ENCODE assay signal across 27 cellular contexts in genomic region chr12:15605886-15606590, GRCh38.
"Had no signal": no experiment of that assay in that cellular context is flagged by ENCODE, and none has a peak within 500 bp of the region (broad histone marks: within the 10 kb centered on the region; RNA-seq: fewer than 3 reads in every experiment).

No MANE protein-coding gene starts in this region.

- H3K27ac ChIP-seq: body of pancreas, left lung, ovary, prostate gland, stomach, thyroid gland had no signal

- FAIRE-seq: endometrium, frontal cortex had no signal

- H3K36me3 Mint-ChIP-seq: activated naive CD4-positive, alpha-beta T cell treated with anti-CD3 and anti-CD28 coated beads, Interleukin-2, amount 50 U/mL, for 72 hours; stimulated activated memory B cell treated with anti-CD40 and anti-IgM and Interleukin-4, amounts not matched to agents 10 μg/mL and 1 μg/mL and 100 μg/mL, for 72 hours had no signal

- H3K27ac Mint-ChIP-seq: activated CD4-positive, alpha-beta T cell treated with anti-CD3 and anti-CD28 coated beads for 36 hours; activated naive CD4-positive, alpha-beta T cell treated with anti-CD3 and anti-CD28 coated beads, Interleukin-2, amount 50 U/mL, for 72 hours; activated T-cell treated with anti-CD3 and anti-CD28 coated beads, Interleukin-2, amount 50 U/mL, for 72 hours; stimulated activated memory B cell treated with anti-CD40 and anti-IgM and Interleukin-4, amounts not matched to agents 10 μg/mL and 1 μg/mL and 100 μg/mL, for 72 hours; T-helper 2 cell treated with Interferon-gamma antibody and Interleukin-4, amounts not matched to agents 5 μg/mL and 100 μg/mL, for 36 hours had no signal

- H3K9me3 ChIP-seq: body of pancreas, left lung, mucosa of descending colon, ovary, prostate gland, stomach, thyroid gland had no signal

- DNase-seq: activated CD4-positive, alpha-beta T cell treated with anti-CD3 and anti-CD28 coated beads for 36 hours; activated CD4-positive, CD25-positive, alpha-beta regulatory T cell; activated naive CD4-positive, alpha-beta T cell; activated T-cell treated with anti-CD3 and anti-CD28 coated beads for 4 hours; activated T-cell treated with anti-CD3 and anti-CD28 coated beads, Interleukin-2, amount 50 U/mL, for 72 hours; body of pancreas; cortex of kidney; kidney glomerular epithelial cell; left lung; mucosa of descending colon; ovary; retina; stimulated activated CD4-positive, alpha-beta T cell treated with anti-CD3 and anti-CD28 coated beads, Interleukin-1b, Interleukin-23, amount 100 ng/mL, for 48 hours; stimulated activated CD4-positive, alpha-beta T cell treated with anti-CD3 and anti-CD28 coated beads, Interleukin-4, amount 100 ng/mL, for 4 hours; stimulated activated CD8-positive, alpha-beta memory T cell treated with anti-CD3 and anti-CD28 coated beads, Interleukin-4, amount 100 ng/mL, for 48 hours; stomach; T-helper 1 cell; thyroid gland had no signal

- ATAC-seq: activated CD4-positive, alpha-beta T cell treated with anti-CD3 and anti-CD28 coated beads for 36 hours; activated naive CD4-positive, alpha-beta T cell treated with anti-CD3 and anti-CD28 coated beads, Interleukin-2, amount 50 U/mL, for 72 hours; activated T-cell treated with anti-CD3 and anti-CD28 coated beads, Interleukin-2, amount 50 U/mL, for 72 hours; body of pancreas; left lung; mucosa of descending colon; stimulated activated memory B cell treated with anti-CD40 and anti-IgM and Interleukin-4, amounts not matched to agents 10 μg/mL and 1 μg/mL and 100 μg/mL, for 72 hours had no signal

- H3K4me1 ChIP-seq: body of pancreas, left lung, prostate gland, stomach, thyroid gland had no signal

- H3K36me3 ChIP-seq: left lung, ovary, prostate gland, stomach, thyroid gland had no signal

- H3K4me3 Mint-ChIP-seq: activated CD4-positive, alpha-beta T cell treated with anti-CD3 and anti-CD28 coated beads for 36 hours; activated T-cell treated with anti-CD3 and anti-CD28 coated beads, Interleukin-2, amount 50 U/mL, for 72 hours; nephron; stimulated activated memory B cell treated with anti-CD40 and anti-IgM and Interleukin-4, amounts not matched to agents 10 μg/mL and 1 μg/mL and 100 μg/mL, for 72 hours; T-helper 2 cell treated with Interferon-gamma antibody and Interleukin-4, amounts not matched to agents 5 μg/mL and 100 μg/mL, for 36 hours had no signal

- H3K4me1 Mint-ChIP-seq: stimulated activated memory B cell treated with anti-CD40 and anti-IgM and Interleukin-4, amounts not matched to agents 10 μg/mL and 1 μg/mL and 100 μg/mL, for 72 hours had no signal

- H3K9me3 Mint-ChIP-seq: activated naive CD4-positive, alpha-beta T cell treated with anti-CD3 and anti-CD28 coated beads, Interleukin-2, amount 50 U/mL, for 72 hours; nephron; stimulated activated memory B cell treated with anti-CD40 and anti-IgM and Interleukin-4, amounts not matched to agents 10 μg/mL and 1 μg/mL and 100 μg/mL, for 72 hours; T-helper 2 cell treated with Interferon-gamma antibody and Interleukin-4, amounts not matched to agents 5 μg/mL and 100 μg/mL, for 36 hours had no signal

- H3K27me3 ChIP-seq: body of pancreas, left lung, ovary, stomach, thyroid gland had no signal

- H3K4me3 ChIP-seq: body of pancreas, left lung, lung, mucosa of descending colon, ovary, prostate gland, smooth muscle cell, stomach, thyroid gland had no signal

- H3K4me2 ChIP-seq: smooth muscle cell had no signal
